Comparison of ENCODE assay signal across 8 cellular contexts in the genomic region with DNA sequence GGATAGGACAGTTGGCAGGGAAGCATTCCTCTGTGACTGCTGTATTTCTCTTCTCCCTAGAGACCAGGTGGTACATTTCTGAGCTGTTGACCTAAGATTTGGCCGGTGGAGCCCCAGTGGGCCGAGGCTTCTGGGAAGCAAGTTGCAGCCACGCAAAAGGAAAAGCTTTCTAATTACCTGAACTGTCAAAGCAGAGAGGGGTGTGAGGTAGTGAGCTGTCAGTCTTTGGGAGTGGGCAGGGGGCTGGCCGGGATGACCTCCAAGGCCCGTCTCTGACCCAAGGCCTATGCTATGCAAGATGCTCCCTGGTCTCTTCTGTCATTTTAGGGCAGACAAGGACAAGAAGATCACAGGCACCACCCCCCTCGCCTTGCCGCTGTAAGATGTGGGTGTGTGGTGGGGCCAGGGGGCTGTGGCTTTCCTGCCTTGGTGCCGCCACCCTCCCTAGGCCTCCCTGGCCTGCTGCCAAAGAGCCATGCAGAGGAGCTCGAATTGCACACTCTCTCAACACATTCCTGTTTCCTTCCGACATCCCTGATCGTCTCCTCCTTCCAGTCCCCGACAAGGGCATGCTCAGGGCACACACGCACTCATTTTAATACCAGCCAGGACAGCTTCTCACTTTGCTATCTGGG. TPM values are rescaled to one million over a fixed set of nuclear protein-coding genes. Genes with fewer than 3 reads are reported as not detected.
A peak's percentile ranks its signal among the peaks of the same experiment; 100 is the strongest.
DNase-seq lines count a peak whose midpoint lies in the region; ATAC-seq and TF ChIP-seq lines count a peak whose summit lies in the region.

No MANE protein-coding gene starts in this region.

- H3K27me3 Mint-ChIP-seq in WTC11 (ENCODE audit: low read depth), result no peaks in the 10 kb centered on the region

- H3K9me3 Mint-ChIP-seq in WTC11, result no peaks in the 10 kb centered on the region

- no peak overlapping the region for H3K4me3 Mint-ChIP-seq in WTC11

- CTCF ChIA-PET in WTC11 (lab: Charles Lee), result interaction anchor here (1.2 kb wide), 1 partner anchor 83 kb away, joined by 3 read pairs; no protein-coding TSS in a partner anchor

- TF ChIP-seq CTCF in WTC11 (IDR thresholded peaks at IDR 0.05) (no peak), lower leg skin (IDR thresholded peaks at IDR 0.05) (no peak)

- no peak for TF ChIP-seq POLR2A in lower leg skin (IDR thresholded peaks at IDR 0.05)

- ATAC-seq in WTC11 (peak; percentile 63), GM21529 (IDR thresholded peaks at IDR 0.05; ENCODE audit: unreplicated experiment) (no peak)

- POLR2A ChIA-PET in WTC11 (lab: Charles Lee), result interaction anchor here (0.6 kb wide), 1 partner anchor 83 kb away, joined by 5 read pairs; no protein-coding TSS in a partner anchor

- peak; percentile 71 for DNase-seq in AG08396 (ENCODE audit: low spot score)
- peak; percentile 82 for DNase-seq in HT-29 (ENCODE audit: low spot score)
- DNase-seq in WTC11 (ENCODE audit: low spot score), result no peak
- DNase-seq in central memory CD4-positive, alpha-beta T cell, result peak; percentile 78
- DNase-seq in renal cortical epithelial cell (ENCODE audit: low read depth), result peak; percentile 64
- DNase-seq in NCI-H1048 (lab: John Stamatoyannopoulos, UW), result no peak
- DNase-seq in lower leg skin (ENCODE audit: low spot score in 2 of 2), result no peak

- H3K36me3 Mint-ChIP-seq in WTC11, result no peaks in the 10 kb centered on the region

- intact Hi-C loops in lower leg skin (cut with DNase I; ENCODE audit: low total_unique reads), result no loop called here

- H3K4me3 ChIP-seq in lower leg skin (ENCODE audit: low read depth, poor library complexity, severe bottlenecking), result no peak overlapping the region

- peaks cover 41% of the 10 kb centered on the region for H3K4me1 Mint-ChIP-seq in WTC11

- no peak overlapping the region for H3K27ac Mint-ChIP-seq in WTC11

- WGBS in lower leg skin, 2 donors, result 38 to 48% methylated on average over 13 of the region's 13 CpGs

TF ChIP-seq in WTC11, 78 proteins besides CTCF, POLR2A, EP300 and RAD21:
- no peak for TF ChIP-seq FOXJ3 (CRISPR knock-in tag; IDR thresholded peaks at IDR 0.05; ENCODE audit: borderline replicate concordance)
- TF ChIP-seq SP1 (CRISPR knock-in tag; conservative IDR thresholded peaks at IDR 0.05), result no peak
- TF ChIP-seq MYBL2 (CRISPR knock-in tag; IDR thresholded peaks at IDR 0.05), result no peak
- TF ChIP-seq NFE2L1 (CRISPR knock-in tag; IDR thresholded peaks at IDR 0.05), result no peak
- TF ChIP-seq ZNF396 (CRISPR knock-in tag; IDR thresholded peaks at IDR 0.05; ENCODE audit: borderline replicate concordance), result no peak
- TF ChIP-seq, protein P1, sequence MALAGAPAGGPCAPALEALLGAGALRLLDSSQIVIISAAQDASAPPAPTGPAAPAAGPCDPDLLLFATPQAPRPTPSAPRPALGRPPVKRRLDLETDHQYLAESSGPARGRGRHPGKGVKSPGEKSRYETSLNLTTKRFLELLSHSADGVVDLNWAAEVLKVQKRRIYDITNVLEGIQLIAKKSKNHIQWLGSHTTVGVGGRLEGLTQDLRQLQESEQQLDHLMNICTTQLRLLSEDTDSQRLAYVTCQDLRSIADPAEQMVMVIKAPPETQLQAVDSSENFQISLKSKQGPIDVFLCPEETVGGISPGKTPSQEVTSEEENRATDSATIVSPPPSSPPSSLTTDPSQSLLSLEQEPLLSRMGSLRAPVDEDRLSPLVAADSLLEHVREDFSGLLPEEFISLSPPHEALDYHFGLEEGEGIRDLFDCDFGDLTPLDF (CRISPR knock-in tag; IDR thresholded peaks at IDR 0.05), result no peak
- TF ChIP-seq EMX1 (CRISPR knock-in tag; IDR thresholded peaks at IDR 0.05), result no peak
- no peak for TF ChIP-seq JAZF1 (CRISPR knock-in tag; IDR thresholded peaks at IDR 0.05)

RNA-seq across cellular contexts. Expression of a gene that starts 7.7 kb away (rescaled TPM):
- 16.3 and 17.5 TPM in 2 replicates for total RNA-seq in HT-29 (2014; rRNA removed; shearing (Covaris generic))
- total RNA-seq in WTC11 (2021) (0.15 to 0.57 TPM (median 0.18 TPM) in 3 replicates), renal cortical epithelial cell (1.5 and 26.0 TPM in 2 replicates), lower leg skin (10 to 100 TPM in 1 of 4 donors, 1 to 10 TPM in 3; 3.2 to 24.2 (median 6.6) TPM)

RNA-seq across cellular contexts. Expression of a gene that starts 36.3 kb away (rescaled TPM):
- total RNA-seq in HT-29 (2014; rRNA removed; shearing (Covaris generic)), result 0.03 and 0.15 TPM in 2 replicates
- total RNA-seq in WTC11 (2021) (0.61 to 2.0 TPM (median 1.9 TPM) in 3 replicates), renal cortical epithelial cell (0.05 and 0.35 TPM in 2 replicates), lower leg skin (1 to 10 TPM in 1 of 4 donors, under 1 TPM in 1, not detected in 2; 0.23 to 2.1 TPM)

Comparison
In these comparisons a context has a peak if more than half of its experiments do, and no peak if none do; other contexts are left out.
1. DNase-seq: peak in AG08396 (single experiment), HT-29 (single experiment), central memory CD4-positive, alpha-beta T cell (single experiment) and renal cortical epithelial cell (single experiment); none in WTC11 (single experiment), NCI-H1048 (single experiment) and lower leg skin (0 of 2).